In genomic region chr10:68184546-68184945, GRCh38 we compare ENCODE assay signal across 26 cellular contexts. TPM values are rescaled to one million over a fixed set of nuclear protein-coding genes. Genes with fewer than 3 reads are reported as not detected.
DNase-seq lines count a peak whose midpoint lies in the region; ATAC-seq and TF ChIP-seq lines count a peak whose summit lies in the region.
"Had no signal": no experiment of that assay in that cellular context is flagged by ENCODE, and none has a peak within 500 bp of the region (broad histone marks: within the 10 kb centered on the region; RNA-seq: fewer than 3 reads in every experiment).

No MANE protein-coding gene starts in this region.

- no peaks in the 10 kb centered on the region for H3K9me3 Mint-ChIP-seq in H9
- H3K9me3 Mint-ChIP-seq: activated B cell treated with CpG ODN at 0.5 μM for 24 hours; activated T-cell treated with anti-CD3 and anti-CD28 coated beads, Interleukin-2, amount 50 U/mL, for 72 hours; naive B cell had no signal

- H3K23ac ChIP-seq in H9 (ENCODE audit: insufficient read length, low read depth, low read length): no peak overlapping the region

- WGBS in H9 (ENCODE audit: extremely low coverage, insufficient read length, low lambda C conversion rate): no CpG with 5 or more reads among the region's 7 CpGs
- 37 to 44% (median 43%) methylated on average over 7 of the region's 7 CpGs for WGBS in psoas muscle, 3 donors
- WGBS in sigmoid colon, 2 donors: 67 to 77% methylated on average over 7 of the region's 7 CpGs
- WGBS in thyroid gland, 2 donors: 49 to 54% methylated on average over 7 of the region's 7 CpGs

- H3K4me2 ChIP-seq in H9 (ENCODE audit: insufficient read depth, insufficient read length, low read length): no peak overlapping the region
- H3K4me2 ChIP-seq: BLaER1 had no signal

- ATAC-seq in psoas muscle: peak in 3 of 4 donors; percentile 19 to 24 (median 21)
- ATAC-seq: activated T-cell treated with anti-CD3 and anti-CD28 coated beads, Interleukin-2, amount 50 U/mL, for 72 hours; body of pancreas had no signal

- H2BK12ac ChIP-seq in H9 (ENCODE audit: insufficient read length, low read depth, low read length): no peak overlapping the region

- H2BK5ac ChIP-seq in H9 (ENCODE audit: insufficient read length, low read length): no peak overlapping the region

- H2BK120ac ChIP-seq in H9 (ENCODE audit: low read depth, low read length, poor library complexity, severe bottlenecking): no peak overlapping the region

- peaks cover 5% of the 10 kb centered on the region in 2 experiments; a peak in 3 of 4 replicates for H3K4me1 Mint-ChIP-seq in H9
- H3K4me1 Mint-ChIP-seq: activated B cell treated with CpG ODN at 0.5 μM for 24 hours, naive B cell had no signal

- no peaks in the 10 kb centered on the region for H3K27me3 Mint-ChIP-seq in H9 (ENCODE audit: low read depth)

- DNase-seq in H9: peak; percentile 38
- peak; percentile 53 for DNase-seq in dermis blood vessel endothelial cell
- DNase-seq in left kidney (ENCODE audit: low read depth, low spot score): peak; percentile 23
- no peak for DNase-seq in psoas muscle
- no peak for DNase-seq in sigmoid colon
- DNase-seq in HEK293T (ENCODE audit: extremely low spot score): no peak
- DNase-seq in thyroid gland: no peak
- DNase-seq: activated B cell treated with CpG ODN at 0.5 μM for 24 hours; activated naive CD4-positive, alpha-beta T cell; activated T-cell treated with anti-CD3 and anti-CD28 coated beads, Interleukin-2, amount 50 U/mL, for 72 hours; body of pancreas; cerebellar nuclear complex; DMS79; dorsolateral prefrontal cortex; Kasumi-1; mesenchymal stem cell; MV-4-11; naive B cell; NCI-H187; NCI-H526; occipital lobe; Peyer's patch; small intestine; stimulated activated CD4-positive, alpha-beta T cell treated with anti-CD3 and anti-CD28 coated beads, Interleukin-1b, Interleukin-23, amount 100 ng/mL, for 48 hours; transverse colon had no signal

- no peak overlapping the region for H4K8ac ChIP-seq in H9 (replicated peaks; ENCODE audit: insufficient read length, low read depth, low read length)

- no peaks in the 10 kb centered on the region for H3K4me1 ChIP-seq in H9 (ENCODE audit: insufficient read depth, low read length)
- H3K4me1 ChIP-seq in psoas muscle: no peaks in the 10 kb centered on the region
- H3K4me1 ChIP-seq in sigmoid colon: no peaks in the 10 kb centered on the region
- H3K4me1 ChIP-seq in thyroid gland: no peaks in the 10 kb centered on the region
- H3K4me1 ChIP-seq: body of pancreas, Peyer's patch, transverse colon had no signal

- TF ChIP-seq EP300 in sigmoid colon (IDR thresholded peaks at IDR 0.05): no peak

- H3K27ac ChIP-seq in H9 (ENCODE audit: insufficient read length, low read depth, low read length): no peak overlapping the region
- H3K27ac ChIP-seq in psoas muscle: peak overlapping the region; percentile 54
- H3K27ac ChIP-seq in sigmoid colon: no peak overlapping the region
- no peak overlapping the region for H3K27ac ChIP-seq in thyroid gland
- H3K27ac ChIP-seq: BLaER1, body of pancreas, dorsolateral prefrontal cortex, Peyer's patch, transverse colon had no signal

- no peak overlapping the region for H3K18ac ChIP-seq in H9 (ENCODE audit: insufficient read length, low read depth, low read length)

- H3K9me3 ChIP-seq in H9 (ENCODE audit: control insufficient read depth, low read depth, low read length) (no peaks in the 10 kb centered on the region), psoas muscle (no peaks in the 10 kb centered on the region), sigmoid colon (no peaks in the 10 kb centered on the region), thyroid gland (no peaks in the 10 kb centered on the region)
- H3K9me3 ChIP-seq: BLaER1, body of pancreas, Peyer's patch, transverse colon had no signal

- no peak overlapping the region for H3T11ph ChIP-seq in H9 (ENCODE audit: low read length)

- H3K36me3 Mint-ChIP-seq in H9 (ENCODE audit: insufficient read depth in 1 of 3, low read depth in 3 of 3): no peaks in the 10 kb centered on the region
- H3K36me3 Mint-ChIP-seq: naive B cell had no signal

- H3K56ac ChIP-seq in H9 (ENCODE audit: insufficient read length, low read depth, low read length): no peak overlapping the region

- CTCF ChIA-PET in HEK293T (lab: Yijun Ruan, JAX): no interaction called here

- H3K9ac ChIP-seq in H9 (ENCODE audit: extremely low read depth, insufficient read length, low read length): no peak overlapping the region
- H3K9ac ChIP-seq: BLaER1 had no signal

- no peak for TF ChIP-seq POLR2A in sigmoid colon (IDR thresholded peaks at IDR 0.05)
- no peak for TF ChIP-seq POLR2A in thyroid gland (IDR thresholded peaks at IDR 0.05)

- intact Hi-C loops in psoas muscle (cut with DNase I): loop anchor here in 1 of 2 donors (5.0 kb wide), 1 partner anchor 912 kb away; no protein-coding TSS in a partner anchor
- intact Hi-C loops in sigmoid colon (cut with DNase I): no loop called here
- intact Hi-C loops in thyroid gland (cut with DNase I): no loop called here

- no peaks in the 10 kb centered on the region for H3K23me2 ChIP-seq in H9 (ENCODE audit: insufficient read length, low read depth, low read length, poor library complexity, severe bottlenecking)

- H2BK20ac ChIP-seq in H9 (ENCODE audit: low read depth, low read length, poor library complexity, severe bottlenecking): no peak overlapping the region

- no peak overlapping the region for H3K4me3 ChIP-seq in psoas muscle
- H3K4me3 ChIP-seq in sigmoid colon: no peak overlapping the region
- H3K4me3 ChIP-seq in thyroid gland (replicated peaks in 1 of 3): no peak overlapping the region
- H3K4me3 ChIP-seq: BLaER1, body of pancreas, dorsolateral prefrontal cortex, Peyer's patch, transverse colon had no signal

- no peak overlapping the region for H3K4me3 Mint-ChIP-seq in H9
- H3K4me3 Mint-ChIP-seq: activated B cell treated with CpG ODN at 0.5 μM for 24 hours; activated T-cell treated with anti-CD3 and anti-CD28 coated beads, Interleukin-2, amount 50 U/mL, for 72 hours; naive B cell had no signal

- H3K4ac ChIP-seq in H9 (ENCODE audit: low read depth, low read length): no peak overlapping the region

- H2BK15ac ChIP-seq in H9 (ENCODE audit: low read depth, low read length): no peak overlapping the region

- POLR2A ChIA-PET in HEK293T (lab: Yijun Ruan, JAX): no interaction called here

- peak overlapping the region in 2 of 3 experiments; percentile 55 to 85; a peak in 3 of 7 replicates for H3K27ac Mint-ChIP-seq in H9
- H3K27ac Mint-ChIP-seq: activated B cell treated with CpG ODN at 0.5 μM for 24 hours; activated T-cell treated with anti-CD3 and anti-CD28 coated beads, Interleukin-2, amount 50 U/mL, for 72 hours had no signal

- no peak overlapping the region for H3K14ac ChIP-seq in H9 (ENCODE audit: insufficient read depth, low read length)

- H4K5ac ChIP-seq in H9 (ENCODE audit: insufficient read length, low read depth, low read length): no peak overlapping the region

- H3K79me1 ChIP-seq in H9 (ENCODE audit: insufficient read depth, low read depth, low read length, poor library complexity, severe bottlenecking): no peaks in the 10 kb centered on the region

- H3K27me3 ChIP-seq in H9 (ENCODE audit: insufficient read depth, low read length): no peaks in the 10 kb centered on the region
- H3K27me3 ChIP-seq in psoas muscle (ENCODE audit: insufficient read depth in 3 of 3, low read length in 2 of 3): no peaks in the 10 kb centered on the region
- H3K27me3 ChIP-seq in sigmoid colon: peaks cover 0 to 13% (median 0%) of the 10 kb centered on the region in 3 donors
- H3K27me3 ChIP-seq in thyroid gland: no peaks in the 10 kb centered on the region
- H3K27me3 ChIP-seq: BLaER1, body of pancreas, Peyer's patch, transverse colon had no signal

- no peak overlapping the region for H2AFZ ChIP-seq in H9 (ENCODE audit: low read length)

- no peaks in the 10 kb centered on the region for H3K79me2 ChIP-seq in H9 (ENCODE audit: insufficient read depth, low read length)

- no peak overlapping the region for H4K91ac ChIP-seq in H9 (ENCODE audit: insufficient read length, low read depth, low read length)

- no peak overlapping the region for H2AK5ac ChIP-seq in H9 (ENCODE audit: insufficient read length, low read length)

- H4K20me1 ChIP-seq in H9 (ENCODE audit: control insufficient read depth, insufficient read depth, insufficient read length): no peaks in the 10 kb centered on the region
- H4K20me1 ChIP-seq: BLaER1 had no signal

- no peak for TF ChIP-seq CTCF in H9 (conservative IDR thresholded peaks at IDR 0.05)
- no peak for TF ChIP-seq CTCF in psoas muscle (IDR thresholded peaks at IDR 0.05)
- no peak for TF ChIP-seq CTCF in sigmoid colon (IDR thresholded peaks at IDR 0.05)
- no peak for TF ChIP-seq CTCF in thyroid gland (IDR thresholded peaks at IDR 0.05)

- H3K36me3 ChIP-seq in psoas muscle (ENCODE audit: insufficient read depth in 1 of 2, low read depth in 1 of 2) (peaks cover 2 to 72% of the 10 kb centered on the region in 2 donors), sigmoid colon (no peaks in the 10 kb centered on the region), thyroid gland (no peaks in the 10 kb centered on the region)
- H3K36me3 ChIP-seq: BLaER1, Peyer's patch, transverse colon had no signal

TF ChIP-seq in HEK293T, 16 proteins besides CTCF, POLR2A, EP300 and RAD21:
- TF ChIP-seq PKNOX1 (IDR thresholded peaks at IDR 0.05): no peak

RNA-seq across cellular contexts. Expression of gene ATOH7, which starts 47.4 kb away (rescaled TPM):
- 0.20 and 0.29 TPM in 2 replicates for total RNA-seq in H9 (2021)
- not detected in 2 replicates for total RNA-seq in dermis blood vessel endothelial cell
- total RNA-seq in psoas muscle: not detected
- polyA plus RNA-seq in psoas muscle: under 1 TPM in 1 of 3 donors, not detected in 2; 0.17 TPM
- total RNA-seq in sigmoid colon: under 1 TPM in 1 of 4 donors, not detected in 3; 0.71 TPM
- under 1 TPM in 2 of 3 donors, not detected in 1; 0.15 to 0.60 TPM for polyA plus RNA-seq in sigmoid colon
- total RNA-seq in thyroid gland: not detected
- total RNA-seq: activated B cell treated with CpG ODN at 0.5 μM for 24 hours; activated T-cell treated with anti-CD3 and anti-CD28 coated beads, Interleukin-2, amount 50 U/mL, for 72 hours; body of pancreas had no signal

Comparison
In these comparisons a context has a peak if more than half of its experiments do, and no peak if none do; other contexts are left out.
1. DNase-seq: peak in H9 (single experiment), dermis blood vessel endothelial cell (single experiment) and left kidney (single experiment); none in psoas muscle (0 of 2), sigmoid colon (single experiment), HEK293T (single experiment) and thyroid gland (0 of 2).